Comparison of ENCODE assay signal across 18 cellular contexts in the genomic region with DNA sequence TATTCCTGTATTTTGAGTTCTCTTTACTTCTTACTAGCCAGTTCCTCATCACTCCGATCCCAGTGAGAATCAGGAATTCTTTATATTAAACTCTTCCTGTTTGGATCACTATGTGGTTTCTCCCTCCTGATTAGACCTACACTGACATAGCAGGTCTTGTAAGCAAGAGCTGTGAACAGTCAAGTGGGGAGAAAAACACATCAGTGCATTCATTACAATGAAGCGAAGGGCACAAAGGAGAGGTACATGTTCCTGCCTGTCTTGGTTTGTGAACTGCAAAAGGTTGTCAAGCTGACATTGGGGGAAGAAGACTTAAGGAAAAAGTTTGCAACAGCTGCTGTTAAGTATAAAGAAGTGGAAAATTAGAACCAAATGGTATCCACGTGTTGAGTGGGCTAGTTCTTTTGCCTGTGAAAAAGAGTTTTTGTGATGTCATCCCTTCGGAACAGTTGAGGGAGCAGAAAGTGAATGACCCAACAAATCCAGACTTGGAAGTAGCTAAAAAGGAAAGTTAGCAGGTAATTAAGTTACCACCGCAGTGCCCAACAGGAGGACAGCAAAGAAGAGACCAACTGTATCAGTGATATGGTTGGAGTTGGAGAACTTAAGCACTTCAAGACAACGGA.
"Had no signal": no experiment of that assay in that cellular context is flagged by ENCODE, and none has a peak within 500 bp of the region (broad histone marks: within the 10 kb centered on the region; RNA-seq: fewer than 3 reads in every experiment).

No MANE protein-coding gene starts in this region.

- ATAC-seq: effector memory CD8-positive, alpha-beta T cell; gastroesophageal sphincter; psoas muscle had no signal

- H3K27ac ChIP-seq: hepatocyte, psoas muscle had no signal

- H3K79me2 ChIP-seq: hepatocyte had no signal

- FAIRE-seq: urothelium cell line had no signal

- H3K27ac Mint-ChIP-seq: activated CD4-positive, alpha-beta memory T cell treated with anti-CD3 and anti-CD28 coated beads for 36 hours; effector memory CD8-positive, alpha-beta T cell; memory B cell; nephron progenitor cell had no signal

- H3K9me3 ChIP-seq: adrenal gland, esophagus muscularis mucosa, gastroesophageal sphincter, psoas muscle had no signal

- H2AFZ ChIP-seq: hepatocyte had no signal

- H3K4me2 ChIP-seq: hepatocyte had no signal

- H3K27me3 Mint-ChIP-seq: activated CD4-positive, alpha-beta memory T cell treated with anti-CD3 and anti-CD28 coated beads for 36 hours; effector memory CD8-positive, alpha-beta T cell; memory B cell had no signal

- H3K4me3 ChIP-seq: adrenal gland, coronary artery, esophagus muscularis mucosa, gastroesophageal sphincter, hepatocyte, psoas muscle had no signal

- H3K4me3 Mint-ChIP-seq: activated CD4-positive, alpha-beta memory T cell treated with anti-CD3 and anti-CD28 coated beads for 36 hours; effector memory CD8-positive, alpha-beta T cell; memory B cell; nephron progenitor cell had no signal

- H3K9me3 Mint-ChIP-seq: activated CD4-positive, alpha-beta memory T cell treated with anti-CD3 and anti-CD28 coated beads for 36 hours; effector memory CD8-positive, alpha-beta T cell; memory B cell had no signal

- DNase-seq: activated CD4-positive, alpha-beta memory T cell treated with anti-CD3 and anti-CD28 coated beads for 36 hours; activated CD4-positive, CD25-positive, alpha-beta regulatory T cell treated with anti-CD3 and anti-CD28 coated beads, Interleukin-2, amount 50 U/mL, for 72 hours; activated naive CD4-positive, alpha-beta T cell treated with Interleukin-2 at 50 U/mL for 16 hours; activated T-cell treated with anti-CD3 and anti-CD28 coated beads, Interleukin-2, amount 50 U/mL, for 48 hours; adrenal gland; central memory CD4-positive, alpha-beta T cell; effector memory CD8-positive, alpha-beta T cell; nephron progenitor cell; psoas muscle; SHP77 treated with DMSO at 0.1 percent for 48 hours; stimulated activated CD4-positive, alpha-beta T cell treated with anti-CD3 and anti-CD28 coated beads, Interleukin-12 subunit alpha, Interleukin-12 subunit beta, amount 100 ng/mL, for 4 hours; stimulated activated naive CD4-positive, alpha-beta T cell had no signal

- H3K27me3 ChIP-seq: adrenal gland, esophagus muscularis mucosa, gastroesophageal sphincter, hepatocyte had no signal

- H3K4me1 ChIP-seq: gastroesophageal sphincter, psoas muscle had no signal

- H3K4me1 Mint-ChIP-seq: memory B cell, nephron progenitor cell had no signal
